Comparison of ENCODE assay signal across 1 cellular context in the genomic region with DNA sequence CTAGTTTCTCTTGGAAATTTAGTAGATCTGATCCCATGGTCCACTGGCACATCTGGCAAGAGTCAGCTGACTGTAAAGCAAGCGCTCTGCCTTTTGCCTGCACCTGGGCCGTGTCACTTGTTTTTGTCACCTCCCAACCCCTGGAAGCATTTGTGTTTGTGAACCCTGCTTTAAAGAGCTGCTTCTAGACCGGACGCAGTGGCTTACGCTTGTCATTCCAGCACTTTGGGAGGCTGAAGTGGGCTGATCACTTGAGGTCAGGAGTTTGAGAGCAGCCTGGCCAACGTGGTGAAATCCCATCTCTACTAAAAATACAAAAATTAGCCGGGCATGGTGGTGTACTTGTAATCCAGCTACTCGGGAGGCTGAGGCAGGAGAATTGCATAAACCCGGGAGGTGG.
TF ChIP-seq lines count a peak whose summit lies in the region.

No MANE protein-coding gene starts in this region.

TF ChIP-seq in WTC11, 78 proteins besides CTCF, POLR2A, EP300 and RAD21 (continued from another document):
- TF ChIP-seq, protein P1, sequence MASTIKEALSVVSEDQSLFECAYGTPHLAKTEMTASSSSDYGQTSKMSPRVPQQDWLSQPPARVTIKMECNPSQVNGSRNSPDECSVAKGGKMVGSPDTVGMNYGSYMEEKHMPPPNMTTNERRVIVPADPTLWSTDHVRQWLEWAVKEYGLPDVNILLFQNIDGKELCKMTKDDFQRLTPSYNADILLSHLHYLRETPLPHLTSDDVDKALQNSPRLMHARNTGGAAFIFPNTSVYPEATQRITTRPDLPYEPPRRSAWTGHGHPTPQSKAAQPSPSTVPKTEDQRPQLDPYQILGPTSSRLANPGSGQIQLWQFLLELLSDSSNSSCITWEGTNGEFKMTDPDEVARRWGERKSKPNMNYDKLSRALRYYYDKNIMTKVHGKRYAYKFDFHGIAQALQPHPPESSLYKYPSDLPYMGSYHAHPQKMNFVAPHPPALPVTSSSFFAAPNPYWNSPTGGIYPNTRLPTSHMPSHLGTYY (CRISPR knock-in tag; IDR thresholded peaks at IDR 0.05): no peak
- TF ChIP-seq, protein P2, sequence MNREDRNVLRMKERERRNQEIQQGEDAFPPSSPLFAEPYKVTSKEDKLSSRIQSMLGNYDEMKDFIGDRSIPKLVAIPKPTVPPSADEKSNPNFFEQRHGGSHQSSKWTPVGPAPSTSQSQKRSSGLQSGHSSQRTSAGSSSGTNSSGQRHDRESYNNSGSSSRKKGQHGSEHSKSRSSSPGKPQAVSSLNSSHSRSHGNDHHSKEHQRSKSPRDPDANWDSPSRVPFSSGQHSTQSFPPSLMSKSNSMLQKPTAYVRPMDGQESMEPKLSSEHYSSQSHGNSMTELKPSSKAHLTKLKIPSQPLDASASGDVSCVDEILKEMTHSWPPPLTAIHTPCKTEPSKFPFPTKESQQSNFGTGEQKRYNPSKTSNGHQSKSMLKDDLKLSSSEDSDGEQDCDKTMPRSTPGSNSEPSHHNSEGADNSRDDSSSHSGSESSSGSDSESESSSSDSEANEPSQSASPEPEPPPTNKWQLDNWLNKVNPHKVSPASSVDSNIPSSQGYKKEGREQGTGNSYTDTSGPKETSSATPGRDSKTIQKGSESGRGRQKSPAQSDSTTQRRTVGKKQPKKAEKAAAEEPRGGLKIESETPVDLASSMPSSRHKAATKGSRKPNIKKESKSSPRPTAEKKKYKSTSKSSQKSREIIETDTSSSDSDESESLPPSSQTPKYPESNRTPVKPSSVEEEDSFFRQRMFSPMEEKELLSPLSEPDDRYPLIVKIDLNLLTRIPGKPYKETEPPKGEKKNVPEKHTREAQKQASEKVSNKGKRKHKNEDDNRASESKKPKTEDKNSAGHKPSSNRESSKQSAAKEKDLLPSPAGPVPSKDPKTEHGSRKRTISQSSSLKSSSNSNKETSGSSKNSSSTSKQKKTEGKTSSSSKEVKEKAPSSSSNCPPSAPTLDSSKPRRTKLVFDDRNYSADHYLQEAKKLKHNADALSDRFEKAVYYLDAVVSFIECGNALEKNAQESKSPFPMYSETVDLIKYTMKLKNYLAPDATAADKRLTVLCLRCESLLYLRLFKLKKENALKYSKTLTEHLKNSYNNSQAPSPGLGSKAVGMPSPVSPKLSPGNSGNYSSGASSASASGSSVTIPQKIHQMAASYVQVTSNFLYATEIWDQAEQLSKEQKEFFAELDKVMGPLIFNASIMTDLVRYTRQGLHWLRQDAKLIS (CRISPR knock-in tag; IDR thresholded peaks at IDR 0.05; ENCODE audit: borderline replicate concordance): no peak
- TF ChIP-seq OVOL2 (CRISPR knock-in tag; IDR thresholded peaks at IDR 0.05; ENCODE audit: borderline replicate concordance): no peak
- TF ChIP-seq, protein P3, sequence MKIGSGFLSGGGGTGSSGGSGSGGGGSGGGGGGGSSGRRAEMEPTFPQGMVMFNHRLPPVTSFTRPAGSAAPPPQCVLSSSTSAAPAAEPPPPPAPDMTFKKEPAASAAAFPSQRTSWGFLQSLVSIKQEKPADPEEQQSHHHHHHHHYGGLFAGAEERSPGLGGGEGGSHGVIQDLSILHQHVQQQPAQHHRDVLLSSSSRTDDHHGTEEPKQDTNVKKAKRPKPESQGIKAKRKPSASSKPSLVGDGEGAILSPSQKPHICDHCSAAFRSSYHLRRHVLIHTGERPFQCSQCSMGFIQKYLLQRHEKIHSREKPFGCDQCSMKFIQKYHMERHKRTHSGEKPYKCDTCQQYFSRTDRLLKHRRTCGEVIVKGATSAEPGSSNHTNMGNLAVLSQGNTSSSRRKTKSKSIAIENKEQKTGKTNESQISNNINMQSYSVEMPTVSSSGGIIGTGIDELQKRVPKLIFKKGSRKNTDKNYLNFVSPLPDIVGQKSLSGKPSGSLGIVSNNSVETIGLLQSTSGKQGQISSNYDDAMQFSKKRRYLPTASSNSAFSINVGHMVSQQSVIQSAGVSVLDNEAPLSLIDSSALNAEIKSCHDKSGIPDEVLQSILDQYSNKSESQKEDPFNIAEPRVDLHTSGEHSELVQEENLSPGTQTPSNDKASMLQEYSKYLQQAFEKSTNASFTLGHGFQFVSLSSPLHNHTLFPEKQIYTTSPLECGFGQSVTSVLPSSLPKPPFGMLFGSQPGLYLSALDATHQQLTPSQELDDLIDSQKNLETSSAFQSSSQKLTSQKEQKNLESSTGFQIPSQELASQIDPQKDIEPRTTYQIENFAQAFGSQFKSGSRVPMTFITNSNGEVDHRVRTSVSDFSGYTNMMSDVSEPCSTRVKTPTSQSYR (CRISPR knock-in tag; IDR thresholded peaks at IDR 0.05): no peak
- no peak for TF ChIP-seq KAT7 (CRISPR knock-in tag; IDR thresholded peaks at IDR 0.05; ENCODE audit: borderline replicate concordance)
- no peak for TF ChIP-seq ZNF263 (CRISPR knock-in tag; IDR thresholded peaks at IDR 0.05; ENCODE audit: low read depth)
- TF ChIP-seq, protein P4, sequence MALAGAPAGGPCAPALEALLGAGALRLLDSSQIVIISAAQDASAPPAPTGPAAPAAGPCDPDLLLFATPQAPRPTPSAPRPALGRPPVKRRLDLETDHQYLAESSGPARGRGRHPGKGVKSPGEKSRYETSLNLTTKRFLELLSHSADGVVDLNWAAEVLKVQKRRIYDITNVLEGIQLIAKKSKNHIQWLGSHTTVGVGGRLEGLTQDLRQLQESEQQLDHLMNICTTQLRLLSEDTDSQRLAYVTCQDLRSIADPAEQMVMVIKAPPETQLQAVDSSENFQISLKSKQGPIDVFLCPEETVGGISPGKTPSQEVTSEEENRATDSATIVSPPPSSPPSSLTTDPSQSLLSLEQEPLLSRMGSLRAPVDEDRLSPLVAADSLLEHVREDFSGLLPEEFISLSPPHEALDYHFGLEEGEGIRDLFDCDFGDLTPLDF (CRISPR knock-in tag; IDR thresholded peaks at IDR 0.05): no peak
- TF ChIP-seq, protein P5, sequence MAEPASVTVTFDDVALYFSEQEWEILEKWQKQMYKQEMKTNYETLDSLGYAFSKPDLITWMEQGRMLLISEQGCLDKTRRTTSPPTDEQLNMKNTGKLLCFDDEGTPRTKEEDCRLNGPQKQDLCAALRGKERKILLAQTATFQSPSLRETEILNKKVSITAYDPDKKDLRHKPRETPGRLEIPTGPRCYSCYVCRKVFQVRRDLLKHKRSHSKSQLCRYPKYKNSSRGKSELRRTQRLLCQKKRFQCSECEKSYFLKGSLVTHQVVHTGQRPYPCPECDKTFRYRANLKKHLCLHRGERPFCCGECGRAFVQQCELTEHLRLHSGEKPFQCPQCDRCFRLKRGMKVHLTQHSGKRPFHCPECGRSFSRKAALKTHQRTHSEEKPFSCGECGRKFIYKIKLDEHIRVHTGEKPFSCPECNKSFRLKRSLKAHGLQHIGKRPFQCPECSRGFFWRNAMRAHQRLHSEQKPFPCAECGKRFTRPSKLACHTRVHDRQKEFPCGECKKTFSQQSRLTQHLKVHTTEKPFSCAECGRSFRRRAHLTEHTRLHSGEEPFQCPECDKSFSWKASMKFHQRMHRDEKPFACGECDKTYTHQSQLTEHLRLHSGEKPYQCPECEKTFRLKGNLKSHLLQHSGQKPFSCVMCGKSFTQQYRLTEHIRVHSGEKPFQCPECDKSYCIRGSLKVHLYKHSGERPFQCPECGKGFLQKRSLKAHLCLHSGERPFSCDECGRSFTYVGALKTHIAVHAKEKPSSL (CRISPR knock-in tag; conservative IDR thresholded peaks at IDR 0.05): no peak
- no peak for TF ChIP-seq JUN (CRISPR knock-in tag; IDR thresholded peaks at IDR 0.05)
- TF ChIP-seq JAZF1 (CRISPR knock-in tag; IDR thresholded peaks at IDR 0.05): no peak
